ENCODE assay signal across 11 cellular contexts in the genomic region with DNA sequence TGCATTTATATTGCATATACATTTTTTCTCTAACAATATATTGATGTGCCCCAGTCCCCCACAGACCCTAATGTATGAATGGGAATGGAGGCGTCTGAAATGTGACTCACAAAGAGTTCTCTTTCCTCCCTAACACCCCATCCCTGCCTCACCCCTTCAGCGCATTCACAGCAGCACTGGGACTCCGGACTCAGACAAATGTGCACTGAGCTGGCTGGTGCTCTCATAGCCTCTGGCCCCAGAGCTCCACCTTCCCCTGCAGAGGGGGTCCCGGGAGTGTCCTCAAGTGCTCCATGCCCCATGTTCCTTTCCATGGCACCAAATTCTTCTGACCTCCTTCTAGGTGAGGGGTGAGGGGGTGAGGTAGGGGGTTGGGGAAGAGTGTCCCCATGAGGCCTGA. TPM values are rescaled to one million over a fixed set of nuclear protein-coding genes. Genes with fewer than 3 reads are reported as not detected.
DNase-seq lines count a peak whose midpoint lies in the region; ATAC-seq, FAIRE-seq and TF ChIP-seq lines count a peak whose summit lies in the region.
"Had no signal": no experiment of that assay in that cellular context is flagged by ENCODE, and none has a peak within 500 bp of the region (broad histone marks: within the 10 kb centered on the region; RNA-seq: fewer than 3 reads in every experiment).

No MANE protein-coding gene starts in this region.

- intact Hi-C loops in heart right ventricle (cut with DNase I) (loop anchor here in 3 of 10 donors (2.0 to 10.0 kb wide), 2 partner anchors 41 to 89 kb away; a partner anchor contains a TSS), cardiac septum (cut with DNase I) (loop anchor here (2.0 to 10.0 kb wide), 2 partner anchors 89 to 409 kb away; a partner anchor contains a TSS), HepG2 (cut with micrococcal nuclease; ENCODE audit: unreplicated experiment) (no loop called here), uterus (cut with DNase I; ENCODE audit: low total_unique reads) (no loop called here)
- intact Hi-C loops in activated T-helper 2 cell treated with anti-CD3 and anti-CD28 coated beads, Interferon-gamma antibody, Interleukin-2, Interleukin-4, amounts not matched to agents 10 μg/mL and 5 μg/mL and 100 μg/mL, durations not matched to agents 14 hours and 24 hours and 36 hours (cut with micrococcal nuclease): no loop called here

- no peak for TF ChIP-seq POLR2A in HepG2 (IDR thresholded peaks at IDR 0.05; ENCODE audit: insufficient read depth in 1 of 2, low read depth in 2 of 2, low read length in 2 of 2)
- TF ChIP-seq POLR2A in uterus (IDR thresholded peaks at IDR 0.05): no peak

- BruUV-seq in HepG2 (replicated peaks; lab: Mats Ljungman, UMichigan): no TSS peak

- no peak for TF ChIP-seq CTCF in heart right ventricle (IDR thresholded peaks at IDR 0.05)
- TF ChIP-seq CTCF in HepG2 (CRISPR knock-in tag; IDR thresholded peaks at IDR 0.05): no peak
- no peak for TF ChIP-seq CTCF in uterus (IDR thresholded peaks at IDR 0.05)

- H3K9ac ChIP-seq in HepG2 (ENCODE audit: insufficient read depth, low read depth, low read length): peak overlapping the region; percentile 95

- no peaks in the 10 kb centered on the region for H3K9me3 Mint-ChIP-seq in activated T-helper 2 cell treated with anti-CD3 and anti-CD28 coated beads, Interferon-gamma antibody, Interleukin-2, Interleukin-4, amounts not matched to agents 10 μg/mL and 5 μg/mL and 100 μg/mL, durations not matched to agents 14 hours and 24 hours and 36 hours

- peaks cover 8 to 43% (median 30%) of the 10 kb centered on the region in 9 donors for H3K4me1 ChIP-seq in heart right ventricle
- H3K4me1 ChIP-seq in HepG2 (ENCODE audit: insufficient read depth, low read length): peaks cover 32% of the 10 kb centered on the region
- H3K4me1 ChIP-seq in uterus: peaks cover 0 to 3% of the 10 kb centered on the region in 2 donors

- no peak overlapping the region for H2AFZ ChIP-seq in HepG2 (ENCODE audit: low read length)

- 68 to 72% methylated on average over 4 of the region's 4 CpGs for WGBS in heart right ventricle, 2 donors
- WGBS in HepG2 (ENCODE audit: low lambda C conversion rate): 2% methylated on average over 4 of the region's 4 CpGs

- peak overlapping the region in 4 of 10 donors; percentile 55 to 88 (median 64) for H3K4me3 ChIP-seq in heart right ventricle
- peak overlapping the region; percentile 65 to 88 (median 86) for H3K4me3 ChIP-seq in HepG2 (replicated peaks in 1 of 3; ENCODE audit: insufficient read depth in 1 of 3, low read depth in 2 of 3, low read length in 3 of 3)
- H3K4me3 ChIP-seq in uterus: peak overlapping the region in 1 of 2 donors; percentile 84

- H3K27ac ChIP-seq in heart right ventricle (peak overlapping the region in 9 of 10 donors; percentile 83 to 99 (median 96)), HepG2 (ENCODE audit: extremely low read length, insufficient read depth, low read length) (no peak overlapping the region), uterus (peak overlapping the region; percentile 94 to 98)

- H3K27me3 ChIP-seq in heart right ventricle: no peaks in the 10 kb centered on the region
- H3K27me3 ChIP-seq in HepG2 (ENCODE audit: control insufficient read depth in 1 of 2, insufficient read depth in 2 of 2, low read length in 2 of 2): peaks cover 7 to 55% of the 10 kb centered on the region in 2 experiments; a peak in 4 of 5 replicates
- H3K27me3 ChIP-seq in uterus: no peaks in the 10 kb centered on the region
- H3K27me3 ChIP-seq: thyroid gland had no signal

- TF ChIP-seq RAD21 in HepG2 (CRISPR knock-in tag; IDR thresholded peaks at IDR 0.05): no peak

- no peak for FAIRE-seq in HepG2 (lab: Jason Lieb, UNC)

- peak overlapping the region; percentile 95 for H3K27ac Mint-ChIP-seq in activated T-helper 2 cell treated with anti-CD3 and anti-CD28 coated beads, Interferon-gamma antibody, Interleukin-2, Interleukin-4, amounts not matched to agents 10 μg/mL and 5 μg/mL and 100 μg/mL, durations not matched to agents 14 hours and 24 hours and 36 hours

- ATAC-seq in heart right ventricle: no peak
- peak; percentile 37 for ATAC-seq in HepG2

- H3K79me2 ChIP-seq in HepG2 (ENCODE audit: insufficient read depth, low read length): no peaks in the 10 kb centered on the region

- POLR2A ChIA-PET in HepG2 (lab: Yijun Ruan, JAX): interaction anchor here (1.2 to 3.1 kb wide), 10 partner anchors 9 to 942 kb away, joined by 3 to 35 read pairs (median 12); a partner anchor contains a TSS

- H3K4me2 ChIP-seq in HepG2 (ENCODE audit: low read depth, low read length): peak overlapping the region; percentile 100

- peak overlapping the region; percentile 92 for H3K4me3 Mint-ChIP-seq in activated T-helper 2 cell treated with anti-CD3 and anti-CD28 coated beads, Interferon-gamma antibody, Interleukin-2, Interleukin-4, amounts not matched to agents 10 μg/mL and 5 μg/mL and 100 μg/mL, durations not matched to agents 14 hours and 24 hours and 36 hours (ENCODE audit: low read depth)

- H3K4me1 Mint-ChIP-seq in activated T-helper 2 cell treated with anti-CD3 and anti-CD28 coated beads, Interferon-gamma antibody, Interleukin-2, Interleukin-4, amounts not matched to agents 10 μg/mL and 5 μg/mL and 100 μg/mL, durations not matched to agents 14 hours and 24 hours and 36 hours (ENCODE audit: low read depth): peaks cover 25% of the 10 kb centered on the region

- no peaks in the 10 kb centered on the region for H3K36me3 ChIP-seq in heart right ventricle
- no peaks in the 10 kb centered on the region for H3K36me3 ChIP-seq in HepG2 (replicated peaks in 1 of 2; ENCODE audit: control insufficient read depth in 1 of 2, insufficient read depth in 2 of 2, low read length in 2 of 2)
- no peaks in the 10 kb centered on the region for H3K36me3 ChIP-seq in uterus
- H3K36me3 ChIP-seq: thyroid gland had no signal

- in situ Hi-C loops in HepG2 (cut with HindIII; ENCODE audit: extremely low pct_ligation_motif_present, low pct_unique_long_range_greater_than_20kb): no loop called here

- peaks cover 17% of the 10 kb centered on the region for H3K27me3 Mint-ChIP-seq in activated T-helper 2 cell treated with anti-CD3 and anti-CD28 coated beads, Interferon-gamma antibody, Interleukin-2, Interleukin-4, amounts not matched to agents 10 μg/mL and 5 μg/mL and 100 μg/mL, durations not matched to agents 14 hours and 24 hours and 36 hours (ENCODE audit: low read depth)

- no peaks in the 10 kb centered on the region for H3K36me3 Mint-ChIP-seq in activated T-helper 2 cell treated with anti-CD3 and anti-CD28 coated beads, Interferon-gamma antibody, Interleukin-2, Interleukin-4, amounts not matched to agents 10 μg/mL and 5 μg/mL and 100 μg/mL, durations not matched to agents 14 hours and 24 hours and 36 hours (ENCODE audit: low read depth)

- no peak for TF ChIP-seq EP300 in HepG2 (IDR thresholded peaks at IDR 0.05; ENCODE audit: low read depth in 2 of 2, low read length in 2 of 2)
- TF ChIP-seq EP300 in HepG2 (CRISPR knock-in tag; IDR thresholded peaks at IDR 0.05; ENCODE audit: borderline replicate concordance): no peak

- H4K20me1 ChIP-seq in HepG2 (ENCODE audit: insufficient read depth, low read length): no peaks in the 10 kb centered on the region

- DNase-seq in heart right ventricle: no peak
- DNase-seq in cardiac septum (ENCODE audit: low spot score): no peak
- DNase-seq in activated T-helper 2 cell treated with anti-CD3 and anti-CD28 coated beads, Interferon-gamma antibody, Interleukin-2, Interleukin-4, amounts not matched to agents 10 μg/mL and 5 μg/mL and 100 μg/mL, durations not matched to agents 14 hours and 24 hours and 36 hours (ENCODE audit: low spot score): no peak
- DNase-seq in HepG2 (ENCODE audit: low spot score): peak; percentile 30
- DNase-seq in uterus: no peak
- no peak for DNase-seq in activated effector memory CD4-positive, alpha-beta T cell treated with Interleukin-2 at 50 U/mL for 16 hours
- no peak for DNase-seq in AG08395 (ENCODE audit: low spot score)
- DNase-seq in iPS-NIHi11 (ENCODE audit: low spot score): no peak
- DNase-seq: GOT3, NCI-H446 treated with DMSO at 0.1 percent for 48 hours, thyroid gland had no signal

- H3K9me3 ChIP-seq in heart right ventricle (no peaks in the 10 kb centered on the region), HepG2 (ENCODE audit: low read length) (no peaks in the 10 kb centered on the region), uterus (no peaks in the 10 kb centered on the region)
- H3K9me3 ChIP-seq: thyroid gland had no signal

- CTCF ChIA-PET in HepG2 (lab: Yijun Ruan, JAX; ENCODE audit: low intra/inter-chr PET ratio, low total read pairs): no interaction called here

RNA-seq across cellular contexts. Expression of a gene that starts 20.6 kb away (rescaled TPM):
- total RNA-seq in heart right ventricle (not detected), cardiac septum (0.62 TPM), HepG2 (2016; rRNA removed; fragmentation: Illumina TruSeq; extraction: Trizol) (not detected in 2 replicates), uterus (1 to 10 TPM in 2 of 4 donors, not detected in 2; 1.6 to 2.1 TPM)
- polyA plus RNA-seq in heart right ventricle (under 1 TPM in 1 of 2 donors, not detected in 1; 0.03 TPM), HepG2 (2011; rRNA removed) (0.01 TPM in 1 of 2 replicates, not detected in the other)
- 5.2 and 5.7 TPM in 2 replicates for total RNA-seq in activated T-helper 2 cell treated with anti-CD3 and anti-CD28 coated beads, Interferon-gamma antibody, Interleukin-2, Interleukin-4, amounts not matched to agents 10 μg/mL and 5 μg/mL and 100 μg/mL, durations not matched to agents 14 hours and 24 hours and 36 hours
- total RNA-seq in HepG2 (2016; cell fraction: cytosol; rRNA removed; fragmentation: Illumina TruSeq; extraction: Trizol; ENCODE audit: low read depth): not detected in 2 replicates
- total RNA-seq in HepG2 (2016; cell fraction: insoluble cytoplasmic fraction; rRNA removed; fragmentation: Illumina TruSeq; extraction: Trizol): not detected in 2 replicates
- total RNA-seq in HepG2 (2016; cell fraction: membrane; rRNA removed; fragmentation: Illumina TruSeq; extraction: Trizol): not detected in 2 replicates
- total RNA-seq in HepG2 (2016; cell fraction: nucleus; rRNA removed; fragmentation: Illumina TruSeq; extraction: Trizol): not detected in 2 replicates
- polyA plus RNA-seq in HepG2 (2011; cell fraction: cytosol; rRNA removed): not detected in 2 replicates
- not detected in 2 replicates for polyA plus RNA-seq in HepG2 (2011; cell fraction: nucleus; rRNA removed)
- polyA plus RNA-seq in HepG2 (2012): not detected in 2 replicates
- polyA plus RNA-seq in HepG2 (2016; cell fraction: cytosol; fragmentation: Illumina TruSeq; extraction: Trizol; ENCODE audit: low read depth): not detected in 2 replicates
- polyA plus RNA-seq in HepG2 (2016; cell fraction: insoluble cytoplasmic fraction; fragmentation: Illumina TruSeq; extraction: Trizol; ENCODE audit: low read depth): not detected in 2 replicates
- not detected in 2 replicates for polyA plus RNA-seq in HepG2 (2016; cell fraction: membrane; fragmentation: Illumina TruSeq; extraction: Trizol; ENCODE audit: low read depth)
- polyA plus RNA-seq in HepG2 (2016; cell fraction: nucleus; fragmentation: Illumina TruSeq; extraction: Trizol; ENCODE audit: insufficient read depth, low read depth): not detected in 2 replicates
- 17.0 TPM in 1 of 2 replicates, not detected in the other for polyA minus RNA-seq in HepG2 (2011; rRNA and poly(A)+ RNA removed; ENCODE audit: low replicate concordance)
- 0.10 TPM in 1 of 2 replicates, not detected in the other for polyA minus RNA-seq in HepG2 (2011; cell fraction: cytosol; rRNA and poly(A)+ RNA removed)
- polyA minus RNA-seq in HepG2 (2011; cell fraction: nucleus; rRNA and poly(A)+ RNA removed): 0.25 TPM in 1 of 2 replicates, not detected in the other

RNA-seq across cellular contexts. Expression of a gene that starts 40.8 kb away (rescaled TPM):
- total RNA-seq in heart right ventricle (10 to 100 TPM in 8 of 10 donors, 1 to 10 TPM in 2; 9.0 to 19.9 (median 13.5) TPM), cardiac septum (12.8 TPM), HepG2 (2016; rRNA removed; fragmentation: Illumina TruSeq; extraction: Trizol) (15.1 and 16.0 TPM in 2 replicates), uterus (10 to 100 TPM in 3 of 4 donors, 1 to 10 TPM in 1; 9.5 to 33.3 (median 18.5) TPM)
- polyA plus RNA-seq in heart right ventricle (10 to 100 TPM in 1 of 2 donors, 1 to 10 TPM in 1; 7.7 to 12.3 TPM), HepG2 (2011; rRNA removed) (17.1 and 19.8 TPM in 2 replicates)
- total RNA-seq in activated T-helper 2 cell treated with anti-CD3 and anti-CD28 coated beads, Interferon-gamma antibody, Interleukin-2, Interleukin-4, amounts not matched to agents 10 μg/mL and 5 μg/mL and 100 μg/mL, durations not matched to agents 14 hours and 24 hours and 36 hours: 16.1 and 16.8 TPM in 2 replicates
- 4.7 and 13.7 TPM in 2 replicates for total RNA-seq in HepG2 (2016; cell fraction: cytosol; rRNA removed; fragmentation: Illumina TruSeq; extraction: Trizol; ENCODE audit: low read depth)
- total RNA-seq in HepG2 (2016; cell fraction: insoluble cytoplasmic fraction; rRNA removed; fragmentation: Illumina TruSeq; extraction: Trizol): 13.4 and 18.2 TPM in 2 replicates
- total RNA-seq in HepG2 (2016; cell fraction: membrane; rRNA removed; fragmentation: Illumina TruSeq; extraction: Trizol): 11.1 and 11.3 TPM in 2 replicates
- total RNA-seq in HepG2 (2016; cell fraction: nucleus; rRNA removed; fragmentation: Illumina TruSeq; extraction: Trizol): 12.0 and 13.2 TPM in 2 replicates
- 12.3 and 17.8 TPM in 2 replicates for polyA plus RNA-seq in HepG2 (2011; cell fraction: cytosol; rRNA removed)
- 45.5 and 45.6 TPM in 2 replicates for polyA plus RNA-seq in HepG2 (2011; cell fraction: nucleus; rRNA removed)
- 11.8 and 15.4 TPM in 2 replicates for polyA plus RNA-seq in HepG2 (2012)
- polyA plus RNA-seq in HepG2 (2016; cell fraction: cytosol; fragmentation: Illumina TruSeq; extraction: Trizol; ENCODE audit: low read depth): 5.9 and 6.8 TPM in 2 replicates
- polyA plus RNA-seq in HepG2 (2016; cell fraction: insoluble cytoplasmic fraction; fragmentation: Illumina TruSeq; extraction: Trizol; ENCODE audit: low read depth): 13.7 and 14.0 TPM in 2 replicates
- polyA plus RNA-seq in HepG2 (2016; cell fraction: membrane; fragmentation: Illumina TruSeq; extraction: Trizol; ENCODE audit: low read depth): 8.4 and 8.6 TPM in 2 replicates
- 27.6 and 30.0 TPM in 2 replicates for polyA plus RNA-seq in HepG2 (2016; cell fraction: nucleus; fragmentation: Illumina TruSeq; extraction: Trizol; ENCODE audit: insufficient read depth, low read depth)
- polyA minus RNA-seq in HepG2 (2011; rRNA and poly(A)+ RNA removed; ENCODE audit: low replicate concordance): 28.6 and 32.9 TPM in 2 replicates
- 5.3 and 7.2 TPM in 2 replicates for polyA minus RNA-seq in HepG2 (2011; cell fraction: cytosol; rRNA and poly(A)+ RNA removed)
- 33.6 and 36.6 TPM in 2 replicates for polyA minus RNA-seq in HepG2 (2011; cell fraction: nucleus; rRNA and poly(A)+ RNA removed)
